ENCODE assay signal across 8 cellular contexts in genomic region chr16:3046506-3047386, GRCh38. TPM values are rescaled to one million over a fixed set of nuclear protein-coding genes. Genes with fewer than 3 reads are reported as not detected.
A peak's percentile ranks its signal among the peaks of the same experiment; 100 is the strongest.
DNase-seq lines count a peak whose midpoint lies in the region; ATAC-seq and TF ChIP-seq lines count a peak whose summit lies in the region.

Gene MMP25, plus strand, starts transcription at chr16:3046561. Its CDS starts 357 bp downstream, at chr16:3046918.

- ATAC-seq in DND-41 (ENCODE audit: insufficient read depth, low read depth) (no peak), HG03342 (IDR thresholded peaks at IDR 0.05; ENCODE audit: unreplicated experiment) (no peak)

- no peak for TF ChIP-seq POLR2A in ovary (IDR thresholded peaks at IDR 0.05)

- H3K27me3 ChIP-seq in DND-41 (ENCODE audit: insufficient read depth, low read length, poor library complexity) (peaks cover 25% of the 10 kb centered on the region), SJSA1 (replicated peaks) (peaks cover 77% of the 10 kb centered on the region), fibroblast of lung (ENCODE audit: control insufficient read depth, insufficient read depth, low read length) (peaks cover 47% of the 10 kb centered on the region), ovary (peaks cover 4% of the 10 kb centered on the region)

- H3K36me3 ChIP-seq in DND-41 (ENCODE audit: insufficient read depth, low read length), result no peaks in the 10 kb centered on the region
- no peaks in the 10 kb centered on the region for H3K36me3 ChIP-seq in SJSA1
- no peaks in the 10 kb centered on the region for H3K36me3 ChIP-seq in fibroblast of lung (ENCODE audit: control insufficient read depth, insufficient read depth, low read length)
- no peaks in the 10 kb centered on the region for H3K36me3 ChIP-seq in ovary

- H3K9ac ChIP-seq in DND-41 (ENCODE audit: low read depth, low read length) (peak within 1 kb of the TSS; percentile 39; the same call in 1 of the 2 replicates), fibroblast of lung (ENCODE audit: insufficient read depth, low read length) (no peak within 1 kb of the TSS)

- TF ChIP-seq EP300 in ovary (IDR thresholded peaks at IDR 0.05), result no peak

- DNase-seq in DND-41 (no peak), SJSA1 (ENCODE audit: low read depth in 1 of 2, low spot score in 2 of 2) (no peak), fibroblast of lung (ENCODE audit: low read depth in 2 of 2) (no peak), ovary (no peak), C1 segment of cervical spinal cord (lab: John Stamatoyannopoulos, UW) (no peak), hippocampal formation (lab: John Stamatoyannopoulos, UW) (no peak), nucleus accumbens (lab: John Stamatoyannopoulos, UW) (no peak)

- intact Hi-C loops in ovary (cut with DNase I), result no loop called here

- peak within 1 kb of the TSS; percentile 55 for H2AFZ ChIP-seq in DND-41 (ENCODE audit: low read depth, low read length)
- H2AFZ ChIP-seq in fibroblast of lung (ENCODE audit: low read length), result peak within 1 kb of the TSS; percentile 60

- no peak for TF ChIP-seq CTCF in DND-41 (IDR thresholded peaks at IDR 0.05; ENCODE audit: borderline replicate concordance, extremely low read depth, low read length, poor library complexity, severe bottlenecking)
- TF ChIP-seq CTCF in fibroblast of lung (conservative IDR thresholded peaks at IDR 0.05 in 1 of 2, IDR thresholded peaks at IDR 0.05 in 1 of 2; ENCODE audit: low read depth in 1 of 2, low read length in 2 of 2), result no peak
- TF ChIP-seq CTCF in ovary (IDR thresholded peaks at IDR 0.05), result no peak

- H3K4me3 ChIP-seq in DND-41 (ENCODE audit: low read depth in 1 of 2, low read length in 2 of 2) (peak within 1 kb of the TSS in 1 of 2 experiments; percentile 34; a peak in 3 of 4 replicates), SJSA1 (peak within 1 kb of the TSS; percentile 20), fibroblast of lung (replicated peaks in 1 of 4; ENCODE audit: control extremely low read depth in 1 of 4, insufficient read depth in 1 of 4, low read depth in 3 of 4, low read length in 4 of 4) (peak within 1 kb of the TSS; percentile 37 to 47 (median 40)), ovary (peak within 1 kb of the TSS; percentile 6)

- no peak within 1 kb of the TSS for H3K27ac ChIP-seq in DND-41 (ENCODE audit: low read length)
- no peak within 1 kb of the TSS for H3K27ac ChIP-seq in SJSA1
- H3K27ac ChIP-seq in fibroblast of lung (ENCODE audit: insufficient read depth, low read length), result no peak within 1 kb of the TSS
- no peak within 1 kb of the TSS for H3K27ac ChIP-seq in ovary

- H4K20me1 ChIP-seq in DND-41 (ENCODE audit: insufficient read depth, low read length) (peaks cover 2% of the 10 kb centered on the region; the same call in 1 of the 2 replicates), fibroblast of lung (ENCODE audit: control insufficient read depth, extremely low read depth, insufficient read depth, low read length) (no peaks in the 10 kb centered on the region)

- H3K4me2 ChIP-seq in DND-41 (ENCODE audit: insufficient read depth, low read length) (peak within 1 kb of the TSS; percentile 60), fibroblast of lung (ENCODE audit: extremely low read depth, insufficient read depth, low read length) (peak within 1 kb of the TSS; percentile 85)

- H3K79me2 ChIP-seq in DND-41 (ENCODE audit: insufficient read depth, low read length), result no peaks in the 10 kb centered on the region
- H3K79me2 ChIP-seq in fibroblast of lung (ENCODE audit: control insufficient read depth, insufficient read depth, low read length), result no peaks in the 10 kb centered on the region

- H3K4me1 ChIP-seq in DND-41 (ENCODE audit: insufficient read depth, low read length) (peaks cover 10% of the 10 kb centered on the region), SJSA1 (replicated peaks) (peaks cover 13% of the 10 kb centered on the region), fibroblast of lung (ENCODE audit: control insufficient read depth, extremely low read depth, insufficient read depth, low read length) (no peaks in the 10 kb centered on the region), ovary (ENCODE audit: insufficient read depth) (peaks cover 5% of the 10 kb centered on the region)

- 1 to 2% (median 1%) methylated on average over 56 to 75 of the region's 75 CpGs for WGBS in ovary, 3 donors

- H3K9me3 ChIP-seq in DND-41 (ENCODE audit: insufficient read depth, low read length, severe bottlenecking) (no peaks in the 10 kb centered on the region), SJSA1 (replicated peaks) (peaks cover 9% of the 10 kb centered on the region), fibroblast of lung (ENCODE audit: control insufficient read depth, insufficient read depth, low read depth, low read length) (no peaks in the 10 kb centered on the region), ovary (no peaks in the 10 kb centered on the region)

RNA-seq across cellular contexts. Expression of gene MMP25, which starts in this region (rescaled TPM):
- 0.55 TPM in 1 of 2 replicates, not detected in the other for total RNA-seq in SJSA1 (2014; rRNA removed; shearing (Covaris generic))
- not detected in 2 replicates for total RNA-seq in fibroblast of lung
- 0.02 and 0.03 TPM in 2 replicates for polyA plus RNA-seq in fibroblast of lung
- 0.19 and 0.25 TPM in 2 replicates for polyA plus RNA-seq in fibroblast of lung (2012)
- polyA minus RNA-seq in fibroblast of lung (ENCODE audit: low replicate concordance), result not detected in 2 replicates
- under 1 TPM in 6 of 7 donors, not detected in 1; 0.15 to 0.72 (median 0.61) TPM for total RNA-seq in ovary
- polyA plus RNA-seq in ovary, result under 1 TPM; 0.17 to 0.59 TPM
